In the genomic region with DNA sequence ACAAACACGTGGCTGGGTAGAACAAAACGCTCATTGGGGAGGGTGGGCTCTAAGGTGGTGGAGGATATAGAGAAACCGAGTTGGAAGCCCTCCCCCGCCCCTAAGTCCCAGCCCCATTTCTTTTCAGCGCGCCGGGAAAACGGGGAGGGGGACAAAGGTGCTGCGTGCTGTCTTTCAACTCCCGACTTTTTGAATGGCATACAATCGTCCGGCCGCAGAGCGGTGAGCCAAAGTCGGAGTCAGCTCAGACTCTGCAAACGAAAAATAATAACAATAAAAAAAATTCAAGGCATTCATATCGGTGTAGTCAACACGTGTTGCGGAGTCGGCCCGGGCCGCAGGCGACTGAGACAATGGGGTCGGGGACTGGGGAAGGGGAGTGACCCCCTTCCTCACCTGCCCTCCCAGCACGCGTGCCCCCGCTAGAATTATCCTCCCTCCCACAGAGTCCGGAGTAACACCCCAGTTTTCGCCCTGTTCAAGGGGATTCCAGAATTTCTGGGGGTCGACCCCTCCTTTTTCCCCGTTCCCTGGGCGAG, we compare ENCODE assay signal across 11 cellular contexts. TPM values are rescaled to one million over a fixed set of nuclear protein-coding genes. Genes with fewer than 3 reads are reported as not detected.
DNase-seq lines count a peak whose midpoint lies in the region; TF ChIP-seq lines count a peak whose summit lies in the region.
"Had no signal": no experiment of that assay in that cellular context is flagged by ENCODE, and none has a peak within 500 bp of the region (broad histone marks: within the 10 kb centered on the region; RNA-seq: fewer than 3 reads in every experiment).

No MANE protein-coding gene starts in this region.

- no peaks in the 10 kb centered on the region for H3K27me3 ChIP-seq in endodermal cell (ENCODE audit: control insufficient read depth, insufficient read depth, low read length, poor library complexity, severe bottlenecking)

- no peak for DNase-seq in T-helper 2 cell treated with Interferon-gamma antibody and Interleukin-4, amounts not matched to agents 5 μg/mL and 100 μg/mL, for 36 hours (ENCODE audit: low spot score)
- DNase-seq in T-helper 2 cell (no peak), NCI-H82 (lab: John Stamatoyannopoulos, UW) (peak; percentile 94), endodermal cell (peak; percentile 93), retinal pigment epithelial cell (ENCODE audit: low read depth) (no peak), DMS153 treated with DMSO at 0.1 percent for 48 hours (lab: John Stamatoyannopoulos, UW; ENCODE audit: unreplicated experiment) (no peak), kidney glomerular epithelial cell (lab: John Stamatoyannopoulos, UW) (no peak), inferior parietal cortex (ENCODE audit: extremely low spot score) (no peak)
- DNase-seq: AML-193, foreskin melanocyte had no signal

- peak overlapping the region; percentile 15 for H3K4me3 Mint-ChIP-seq in T-helper 2 cell treated with Interferon-gamma antibody and Interleukin-4, amounts not matched to agents 5 μg/mL and 100 μg/mL, for 36 hours
- H3K4me3 Mint-ChIP-seq in endodermal cell = peak overlapping the region; percentile 99

- no peak overlapping the region for H3K27ac Mint-ChIP-seq in T-helper 2 cell treated with Interferon-gamma antibody and Interleukin-4, amounts not matched to agents 5 μg/mL and 100 μg/mL, for 36 hours
- peak overlapping the region; percentile 98 for H3K27ac Mint-ChIP-seq in endodermal cell

- peak; percentile 29 for TF ChIP-seq CTCF in endodermal cell (conservative IDR thresholded peaks at IDR 0.05)
- TF ChIP-seq CTCF in retinal pigment epithelial cell (conservative IDR thresholded peaks at IDR 0.05; ENCODE audit: low read depth, low read length) = no peak

- H3K4me1 Mint-ChIP-seq in T-helper 2 cell treated with Interferon-gamma antibody and Interleukin-4, amounts not matched to agents 5 μg/mL and 100 μg/mL, for 36 hours (ENCODE audit: low read depth) = peaks cover 14% of the 10 kb centered on the region
- H3K4me1 Mint-ChIP-seq in endodermal cell = peaks cover 30% of the 10 kb centered on the region

- no peaks in the 10 kb centered on the region for H3K36me3 Mint-ChIP-seq in T-helper 2 cell treated with Interferon-gamma antibody and Interleukin-4, amounts not matched to agents 5 μg/mL and 100 μg/mL, for 36 hours (ENCODE audit: low read depth)
- H3K36me3 Mint-ChIP-seq in endodermal cell (ENCODE audit: low read depth) = peaks cover 19% of the 10 kb centered on the region

- peaks cover 17% of the 10 kb centered on the region for H3K36me3 ChIP-seq in endodermal cell (ENCODE audit: control insufficient read depth, insufficient read depth, low read length)

- H3K9me3 Mint-ChIP-seq in T-helper 2 cell treated with Interferon-gamma antibody and Interleukin-4, amounts not matched to agents 5 μg/mL and 100 μg/mL, for 36 hours = no peaks in the 10 kb centered on the region
- no peaks in the 10 kb centered on the region for H3K9me3 Mint-ChIP-seq in endodermal cell

- 0% methylated on average over 11 to 32 of the region's 32 CpGs for WGBS in endodermal cell (ENCODE audit: insufficient coverage in 1 of 2, insufficient read length in 1 of 2), 2 experiments

- H3K4me1 ChIP-seq in endodermal cell (ENCODE audit: control insufficient read depth, insufficient read depth, low read length) = peaks cover 4% of the 10 kb centered on the region

- H3K27me3 Mint-ChIP-seq in T-helper 2 cell treated with Interferon-gamma antibody and Interleukin-4, amounts not matched to agents 5 μg/mL and 100 μg/mL, for 36 hours (ENCODE audit: low read depth) = peaks cover 79% of the 10 kb centered on the region
- H3K27me3 Mint-ChIP-seq in endodermal cell (ENCODE audit: insufficient read depth) = no peaks in the 10 kb centered on the region

- peak overlapping the region; percentile 99 for H3K27ac ChIP-seq in endodermal cell (ENCODE audit: low read depth, low read length)

- H3K9me3 ChIP-seq in endodermal cell (ENCODE audit: control insufficient read depth, low read length) = no peaks in the 10 kb centered on the region

- peak overlapping the region; percentile 99 for H3K4me3 ChIP-seq in endodermal cell (ENCODE audit: low read length)
- H3K4me3 ChIP-seq in retinal pigment epithelial cell (ENCODE audit: low read length) = peak overlapping the region; percentile 91

- peak overlapping the region; percentile 99 for H3K9ac ChIP-seq in endodermal cell (ENCODE audit: extremely low read depth, low read length, poor library complexity, severe bottlenecking)

RNA-seq across cellular contexts. Expression of a gene that starts 1.8 kb away (rescaled TPM):
- 100 to 1,000 TPM; 333 to 360 TPM for total RNA-seq in endodermal cell
- 139 TPM for polyA plus RNA-seq in endodermal cell (2013, experiment 1 of 2)
- 139 TPM for polyA plus RNA-seq in endodermal cell (2013, experiment 2 of 2)

RNA-seq across cellular contexts. Expression of a gene that starts 27.0 kb away (rescaled TPM):
- 1 to 10 TPM in 1 of 2 donors, not detected in 1; 1.1 TPM for total RNA-seq in endodermal cell
- not detected for polyA plus RNA-seq in endodermal cell (2013, experiment 1 of 2)
- polyA plus RNA-seq in endodermal cell (2013, experiment 2 of 2) = 0.87 TPM
- total RNA-seq: activated CD8-positive, alpha-beta memory T cell treated with anti-CD3 and anti-CD28 coated beads for 36 hours had no signal

RNA-seq across cellular contexts. Expression of a gene that starts 50.8 kb away (rescaled TPM):
- 100 to 1,000 TPM; 152 to 175 TPM for total RNA-seq in endodermal cell
- polyA plus RNA-seq in endodermal cell (2013, experiment 1 of 2) = 107 TPM
- 101 TPM for polyA plus RNA-seq in endodermal cell (2013, experiment 2 of 2)

Comparison
In these comparisons a context has a peak if more than half of its experiments do, and no peak if none do; other contexts are left out.
1. DNase-seq: peak in NCI-H82 (single experiment) and endodermal cell (single experiment); none in T-helper 2 cell treated with Interferon-gamma antibody and Interleukin-4, amounts not matched to agents 5 μg/mL and 100 μg/mL, for 36 hours (single experiment), T-helper 2 cell (0 of 5), retinal pigment epithelial cell (single experiment), DMS153 treated with DMSO at 0.1 percent for 48 hours (single experiment), kidney glomerular epithelial cell (single experiment) and inferior parietal cortex (single experiment).